ENCODE assay signal across 18 cellular contexts in the genomic region with DNA sequence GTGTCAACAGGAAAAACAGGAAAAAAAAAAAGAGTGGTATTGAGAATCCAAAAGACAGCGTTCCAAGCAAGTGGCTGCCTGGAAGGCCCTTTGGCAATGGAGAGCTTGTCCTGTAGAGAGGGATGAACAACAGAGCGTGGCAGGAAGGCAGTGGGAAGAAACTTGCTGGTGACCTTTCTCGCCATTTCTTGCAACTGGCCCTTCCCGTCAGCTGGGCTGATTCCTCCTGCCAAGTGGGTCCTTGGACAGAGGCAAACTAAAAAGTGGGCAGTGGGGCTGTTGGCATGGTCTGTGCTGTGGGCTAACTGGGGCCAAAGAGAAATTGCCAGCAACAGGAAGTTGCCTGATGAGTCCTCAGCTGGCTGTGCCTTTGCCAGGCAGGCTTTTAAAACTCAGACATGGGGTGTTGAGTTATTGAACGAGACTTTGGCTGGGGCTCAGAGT. TPM values are rescaled to one million over a fixed set of nuclear protein-coding genes. Genes with fewer than 3 reads are reported as not detected.
DNase-seq lines count a peak whose midpoint lies in the region; ATAC-seq and TF ChIP-seq lines count a peak whose summit lies in the region.
"Had no signal": no experiment of that assay in that cellular context is flagged by ENCODE, and none has a peak within 500 bp of the region (broad histone marks: within the 10 kb centered on the region; RNA-seq: fewer than 3 reads in every experiment).

No MANE protein-coding gene starts in this region.

- H3K27ac ChIP-seq in right atrium auricular region (no peak overlapping the region), cingulate gyrus (ENCODE audit: low read depth, low read length) (peak overlapping the region; percentile 69), tibial artery (peak overlapping the region; percentile 74 to 79)
- H3K27ac ChIP-seq: left lung had no signal

- H3K4me1 ChIP-seq in right atrium auricular region (no peaks in the 10 kb centered on the region), tibial artery (peaks cover 0 to 26% (median 19%) of the 10 kb centered on the region in 4 donors), Caco-2 (peaks cover 15% of the 10 kb centered on the region)

- peak overlapping the region; percentile 23 for H3K27ac Mint-ChIP-seq in neural crest cell (ENCODE audit: unreplicated experiment)
- no peak overlapping the region for H3K27ac Mint-ChIP-seq in Caco-2 (ENCODE audit: unreplicated experiment)
- H3K27ac Mint-ChIP-seq: stimulated activated naive CD8-positive, alpha-beta T cell treated with anti-CD3 and anti-CD28 coated beads, Interleukin-15, amount 100 ng/mL, for 72 hours had no signal

- peak; percentile 73 for ATAC-seq in Right ventricle myocardium superior (ENCODE audit: poor library complexity)
- ATAC-seq: left lung; stimulated activated naive CD8-positive, alpha-beta T cell treated with anti-CD3 and anti-CD28 coated beads, Interleukin-15, amount 100 ng/mL, for 72 hours had no signal

- H3K27me3 Mint-ChIP-seq in neural crest cell (ENCODE audit: low read depth) (no peaks in the 10 kb centered on the region), Caco-2 (ENCODE audit: insufficient read depth, unreplicated experiment) (no peaks in the 10 kb centered on the region)

- POLR2A ChIA-PET in Caco-2 (lab: Charles Lee), result no interaction called here

- H3K36me3 ChIP-seq in right atrium auricular region (no peaks in the 10 kb centered on the region), tibial artery (no peaks in the 10 kb centered on the region), Caco-2 (ENCODE audit: control insufficient read depth, insufficient read depth, low read length) (no peaks in the 10 kb centered on the region)
- H3K36me3 ChIP-seq: left lung had no signal

- no peak overlapping the region for H3K4me3 ChIP-seq in right atrium auricular region
- no peak overlapping the region for H3K4me3 ChIP-seq in tibial artery
- H3K4me3 ChIP-seq in Caco-2 (ENCODE audit: low read depth, low read length), result no peak overlapping the region
- H3K4me3 ChIP-seq: left lung had no signal

- TF ChIP-seq CTCF in right atrium auricular region (IDR thresholded peaks at IDR 0.05) (no peak), neural crest cell (conservative IDR thresholded peaks at IDR 0.05) (no peak), tibial artery (IDR thresholded peaks at IDR 0.05) (no peak), Caco-2 (IDR thresholded peaks at IDR 0.05; ENCODE audit: insufficient read depth in 1 of 2, low read depth in 1 of 2, low read length in 1 of 2, severe bottlenecking in 1 of 2, unreplicated experiment in 1 of 2) (no peak)

- H3K36me3 Mint-ChIP-seq in neural crest cell (ENCODE audit: low read depth), result peaks cover 9% of the 10 kb centered on the region
- H3K36me3 Mint-ChIP-seq in Caco-2 (ENCODE audit: insufficient read depth, unreplicated experiment), result no peaks in the 10 kb centered on the region

- CTCF ChIA-PET in Caco-2 (lab: Charles Lee), result no interaction called here

- H3K27me3 ChIP-seq in right atrium auricular region, result no peaks in the 10 kb centered on the region
- H3K27me3 ChIP-seq in tibial artery, result no peaks in the 10 kb centered on the region
- H3K27me3 ChIP-seq in Caco-2 (replicated peaks; ENCODE audit: control insufficient read depth, insufficient read depth, low read length), result no peaks in the 10 kb centered on the region
- H3K27me3 ChIP-seq: left lung had no signal

- DNase-seq in Right ventricle myocardium superior (no peak), right atrium auricular region (ENCODE audit: low spot score) (no peak), neural crest cell (ENCODE audit: low read depth, low spot score) (no peak), tibial artery (peak; percentile 36 to 75), UCSD-AML1 (lab: John Stamatoyannopoulos, UW; ENCODE audit: unreplicated experiment) (no peak), GF-D8 (lab: John Stamatoyannopoulos, UW) (no peak), Caco-2 (no peak)
- DNase-seq: activated gamma-delta T cell; effector CD4-positive, alpha-beta T cell; left lung; NCI-H1436; NCI-H345; SIG-M5; stimulated activated naive CD8-positive, alpha-beta T cell treated with anti-CD3 and anti-CD28 coated beads, Interleukin-15, amount 100 ng/mL, for 72 hours; T-helper 2 cell had no signal

- H3K9me3 ChIP-seq in right atrium auricular region (no peaks in the 10 kb centered on the region), tibial artery (no peaks in the 10 kb centered on the region), Caco-2 (no peaks in the 10 kb centered on the region)
- H3K9me3 ChIP-seq: left lung had no signal

- intact Hi-C loops in Right ventricle myocardium superior (cut with DNase I), result no loop called here
- intact Hi-C loops in tibial artery (cut with DNase I; ENCODE audit: low total_unique reads), result no loop called here
- intact Hi-C loops in Caco-2 (cut with micrococcal nuclease; ENCODE audit: unreplicated experiment), result no loop called here

- no TSS peak for BruUV-seq in Caco-2 (replicated peaks; lab: Mats Ljungman, UMichigan)

- H3K4me3 Mint-ChIP-seq in neural crest cell (no peak overlapping the region), Caco-2 (ENCODE audit: unreplicated experiment) (no peak overlapping the region)
- H3K4me3 Mint-ChIP-seq: stimulated activated naive CD8-positive, alpha-beta T cell treated with anti-CD3 and anti-CD28 coated beads, Interleukin-15, amount 100 ng/mL, for 72 hours had no signal

- peaks cover 41% of the 10 kb centered on the region for H3K4me1 Mint-ChIP-seq in neural crest cell
- peaks cover 25% of the 10 kb centered on the region for H3K4me1 Mint-ChIP-seq in Caco-2 (ENCODE audit: low read depth, unreplicated experiment)

- H3K9me3 Mint-ChIP-seq in neural crest cell (peaks cover 3% of the 10 kb centered on the region), Caco-2 (ENCODE audit: unreplicated experiment) (no peaks in the 10 kb centered on the region)
- H3K9me3 Mint-ChIP-seq: stimulated activated naive CD8-positive, alpha-beta T cell treated with anti-CD3 and anti-CD28 coated beads, Interleukin-15, amount 100 ng/mL, for 72 hours had no signal

RNA-seq across cellular contexts. Expression of a gene that starts 43.9 kb away (rescaled TPM):
- total RNA-seq in Right ventricle myocardium superior (not detected), right atrium auricular region (not detected), neural crest cell (not detected in 2 replicates), Caco-2 (2022) (not detected in 2 replicates)
- total RNA-seq: H1, left lung, pulmonary artery endothelial cell had no signal

Comparison
In these comparisons a context has a peak if more than half of its experiments do, and no peak if none do; other contexts are left out.
1. DNase-seq: peak in tibial artery (2 of 2); none in Right ventricle myocardium superior (single experiment), right atrium auricular region (single experiment), neural crest cell (single experiment), UCSD-AML1 (single experiment), GF-D8 (single experiment) and Caco-2 (0 of 2).
2. H3K27ac ChIP-seq: peak in cingulate gyrus (single experiment) and tibial artery (2 of 2); none in right atrium auricular region (0 of 2).